ENCODE assay signal across 8 cellular contexts in genomic region chr9:113406873-113407511, GRCh38. TPM values are rescaled to one million over a fixed set of nuclear protein-coding genes. Genes with fewer than 3 reads are reported as not detected.
DNase-seq lines count a peak whose midpoint lies in the region; ATAC-seq, FAIRE-seq and TF ChIP-seq lines count a peak whose summit lies in the region.
"Not testable (repeated sequence)": the region's sequence is repeated elsewhere in the genome, so short reads cannot be mapped to it uniquely, and the experiment has no call there.

No MANE protein-coding gene starts in this region.

- H3K4me3 ChIP-seq in WERI-Rb-1 (ENCODE audit: low read depth, low read length); body of pancreas: not testable (repeated sequence)

- 19 to 20% methylated on average over 7 of the region's 7 CpGs for WGBS in body of pancreas, 2 donors

- H3K27me3 ChIP-seq in WERI-Rb-1 (ENCODE audit: insufficient read depth, low read depth, severe bottlenecking); body of pancreas: not testable (repeated sequence)

- H3K36me3 ChIP-seq in WERI-Rb-1 = peaks cover 39% of the 10 kb centered on the region
- H3K36me3 ChIP-seq in body of pancreas (replicated peaks in 1 of 2; ENCODE audit: insufficient read depth in 1 of 2, low read depth in 2 of 2) = not testable (repeated sequence)

- ATAC-seq in HG03521 (IDR thresholded peaks at IDR 0.05; ENCODE audit: unreplicated experiment) (peak; percentile 21), body of pancreas (peak; percentile 30)

- H3K27ac ChIP-seq in WERI-Rb-1 (peak overlapping the region; percentile 39), body of pancreas (peak overlapping the region in 2 of 4 donors; percentile 57 to 62)

- DNase-seq in ACHN (peak; percentile 65), NCI-H510A treated with DMSO at 0.1 percent for 48 hours (lab: John Stamatoyannopoulos, UW) (peak; percentile 42), WERI-Rb-1 (peak; percentile 82), body of pancreas (peak; percentile 76 to 85 (median 81)), hepatic stellate cell (ENCODE audit: low spot score) (peak; percentile 54), pulmonary artery endothelial cell (ENCODE audit: low read depth, low spot score) (peak; percentile 44)
- not testable (repeated sequence) for DNase-seq in GM12891 (ENCODE audit: insufficient read length, low spot score)

- TF ChIP-seq CTCF in WERI-Rb-1 (IDR thresholded peaks at IDR 0.05; ENCODE audit: low read depth, low read length) (peak; percentile 94), body of pancreas (IDR thresholded peaks at IDR 0.05) (peak; percentile 69 to 97 (median 92))

- peak; percentile 5 for FAIRE-seq in GM12891 (lab: Jason Lieb, UNC)

- intact Hi-C loops in body of pancreas (cut with DNase I) = loop anchor here (5.0 kb wide), 2 partner anchors 35 to 95 kb away; no protein-coding TSS in a partner anchor

- peaks cover 23% of the 10 kb centered on the region for H3K4me1 ChIP-seq in body of pancreas

- TF ChIP-seq POLR2A in GM12891 (IDR thresholded peaks at IDR 0.05; ENCODE audit: low read depth, low read length); body of pancreas (IDR thresholded peaks at IDR 0.05): not testable (repeated sequence)

- in situ Hi-C loops in ACHN (cut with HindIII; ENCODE audit: low pct_ligation_motif_present, low pct_unique_long_range_greater_than_20kb, low sequenced_read_pairs) = not testable (repeated sequence)

- not testable (repeated sequence) for H3K9me3 ChIP-seq in WERI-Rb-1 (ENCODE audit: severe bottlenecking); body of pancreas

RNA-seq across cellular contexts. Expression of gene POLE3, which starts 3.5 kb away (rescaled TPM):
- 48.7 TPM for polyA plus RNA-seq in GM12891 (2012; ENCODE audit: low read depth, missing spikeins)
- total RNA-seq in body of pancreas (10 to 100 TPM; 13.8 to 17.6 TPM), pulmonary artery endothelial cell (52.6 and 80.8 TPM in 2 replicates)

RNA-seq across cellular contexts. Expression of gene C9orf43, which starts 3.6 kb away (rescaled TPM):
- polyA plus RNA-seq in GM12891 (2012; ENCODE audit: low read depth, missing spikeins) = 0.58 TPM
- total RNA-seq in body of pancreas (1 to 10 TPM in 1 of 2 donors, not detected in 1; 1.6 TPM), pulmonary artery endothelial cell (0.35 and 0.46 TPM in 2 replicates)

RNA-seq across cellular contexts. Expression of gene ALAD, which starts 5.9 kb away (rescaled TPM):
- 15.0 TPM for polyA plus RNA-seq in GM12891 (2012; ENCODE audit: low read depth, missing spikeins)
- total RNA-seq in body of pancreas (10 to 100 TPM; 42.5 to 44.1 TPM), pulmonary artery endothelial cell (19.4 and 30.5 TPM in 2 replicates)

RNA-seq across cellular contexts. Expression of gene HDHD3, which starts 30.2 kb away (rescaled TPM):
- 11.4 TPM for polyA plus RNA-seq in GM12891 (2012; ENCODE audit: low read depth, missing spikeins)
- total RNA-seq in body of pancreas (10 to 100 TPM; 38.9 to 51.9 TPM), pulmonary artery endothelial cell (5.7 and 6.1 TPM in 2 replicates)

RNA-seq across cellular contexts. Expression of gene RGS3, which starts 56.5 kb away (rescaled TPM):
- 37.2 TPM for polyA plus RNA-seq in GM12891 (2012; ENCODE audit: low read depth, missing spikeins)
- total RNA-seq in body of pancreas = 10 to 100 TPM; 25.7 to 96.9 TPM
- total RNA-seq in pulmonary artery endothelial cell = 278 and 424 TPM in 2 replicates
